8 cellular contexts compared by ENCODE assay signal in the genomic region with DNA sequence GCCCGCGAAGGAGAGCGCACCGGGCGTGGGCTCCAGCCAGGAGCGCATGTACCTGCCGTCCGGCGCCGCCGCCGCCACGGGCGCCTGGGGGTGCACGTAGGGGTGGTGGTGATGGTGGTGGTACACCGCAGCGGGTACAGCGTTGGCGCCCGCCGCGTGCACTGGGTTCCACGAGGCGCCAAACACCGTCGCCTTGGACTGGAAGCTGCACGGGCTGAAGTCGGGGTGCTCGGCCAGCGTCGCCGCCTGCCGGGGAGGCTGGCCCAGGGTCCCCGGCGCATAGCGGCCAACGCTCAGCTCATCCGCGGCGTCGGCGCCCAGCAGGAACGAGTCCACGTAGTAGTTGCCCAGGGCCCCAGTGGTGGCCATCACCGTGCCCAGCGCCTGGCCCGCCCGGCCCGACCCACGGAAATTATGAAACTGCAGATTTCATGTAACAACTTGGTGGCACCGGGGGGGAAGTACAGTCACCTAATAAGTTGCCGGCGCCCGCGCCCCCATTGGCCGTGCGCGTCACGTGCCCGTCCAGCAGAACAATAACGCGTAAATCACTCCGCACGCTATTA. TPM values are rescaled to one million over a fixed set of nuclear protein-coding genes. Genes with fewer than 3 reads are reported as not detected.
DNase-seq lines count a peak whose midpoint lies in the region; ATAC-seq and TF ChIP-seq lines count a peak whose summit lies in the region.

A gene (minus strand): TSS at position 449 of the 566 bp plus-strand sequence. CDS start 80 bp downstream, at position 369.

- no peak within 1 kb of the TSS for H3K27ac ChIP-seq in CD4-positive, CD25-positive, alpha-beta regulatory T cell (ENCODE audit: insufficient read depth, low read length, poor library complexity, severe bottlenecking)

- no peaks in the 10 kb centered on the region for H3K36me3 Mint-ChIP-seq in CD4-positive, CD25-positive, alpha-beta regulatory T cell
- H3K36me3 Mint-ChIP-seq in chondrocyte (ENCODE audit: low read depth) (peaks cover 4% of the 10 kb centered on the region), natural killer cell (peaks cover 7% of the 10 kb centered on the region)

- peak within 1 kb of the TSS; percentile 58 to 87 (median 82) for H3K4me3 Mint-ChIP-seq in CD4-positive, CD25-positive, alpha-beta regulatory T cell
- H3K4me3 Mint-ChIP-seq in chondrocyte (ENCODE audit: unreplicated experiment) (no peak within 1 kb of the TSS), natural killer cell (peak within 1 kb of the TSS; percentile 87)

- peaks cover 4 to 47% (median 11%) of the 10 kb centered on the region in 4 donors for H3K4me1 Mint-ChIP-seq in CD4-positive, CD25-positive, alpha-beta regulatory T cell
- H3K4me1 Mint-ChIP-seq in chondrocyte (ENCODE audit: low read depth) (peaks cover 12% of the 10 kb centered on the region), natural killer cell (peaks cover 30 to 51% of the 10 kb centered on the region in 2 donors)

- no peaks in the 10 kb centered on the region for H3K36me3 ChIP-seq in CD4-positive, CD25-positive, alpha-beta regulatory T cell (ENCODE audit: control insufficient read depth, insufficient read depth, low read length)

- peak within 1 kb of the TSS; percentile 63 to 86 (median 76) for H3K27ac Mint-ChIP-seq in CD4-positive, CD25-positive, alpha-beta regulatory T cell
- H3K27ac Mint-ChIP-seq in chondrocyte (ENCODE audit: unreplicated experiment) (no peak within 1 kb of the TSS), natural killer cell (peak within 1 kb of the TSS; percentile 60 to 69)

- DNase-seq in CD4-positive, CD25-positive, alpha-beta regulatory T cell, result peak in 1 of 3 donors; percentile 36
- DNase-seq in LHCN-M2 (ENCODE audit: low read depth) (peak; percentile 88), chondrocyte (ENCODE audit: low spot score) (peak; percentile 72), natural killer cell (no peak), DMS53 treated with DMSO at 0.1 percent for 48 hours (lab: John Stamatoyannopoulos, UW; ENCODE audit: unreplicated experiment) (no peak), NCI-H2081 (lab: John Stamatoyannopoulos, UW) (no peak), globus pallidus (ENCODE audit: low spot score) (no peak)

- peaks cover 55% of the 10 kb centered on the region for H3K4me1 ChIP-seq in CD4-positive, CD25-positive, alpha-beta regulatory T cell (ENCODE audit: control insufficient read depth, insufficient read depth, low read length, poor library complexity, severe bottlenecking)

- intact Hi-C loops in natural killer cell (cut with micrococcal nuclease), result loop anchor here (2.0 to 10.0 kb wide), 3 partner anchors 20 to 1308 kb away; a partner anchor contains a TSS

- peaks cover 38% of the 10 kb centered on the region for H3K27me3 ChIP-seq in CD4-positive, CD25-positive, alpha-beta regulatory T cell (ENCODE audit: control insufficient read depth, insufficient read depth, low read length)

- peaks cover 0 to 14% (median 0%) of the 10 kb centered on the region in 7 donors for H3K9me3 Mint-ChIP-seq in CD4-positive, CD25-positive, alpha-beta regulatory T cell
- H3K9me3 Mint-ChIP-seq in chondrocyte (ENCODE audit: low read depth), result no peaks in the 10 kb centered on the region
- H3K9me3 Mint-ChIP-seq in natural killer cell, result no peaks in the 10 kb centered on the region

- H3K9me3 ChIP-seq in CD4-positive, CD25-positive, alpha-beta regulatory T cell (ENCODE audit: control insufficient read depth in 2 of 2, low read length in 2 of 2), result no peaks in the 10 kb centered on the region

- H3K27me3 Mint-ChIP-seq in CD4-positive, CD25-positive, alpha-beta regulatory T cell, result peaks cover 87% of the 10 kb centered on the region
- H3K27me3 Mint-ChIP-seq in chondrocyte (ENCODE audit: low read depth), result peaks cover 69% of the 10 kb centered on the region
- H3K27me3 Mint-ChIP-seq in natural killer cell (ENCODE audit: low read depth in 2 of 2), result peaks cover 66 to 70% of the 10 kb centered on the region in 2 donors

- no peak within 1 kb of the TSS for H3K4me3 ChIP-seq in CD4-positive, CD25-positive, alpha-beta regulatory T cell (ENCODE audit: low read depth, low read length)

- no peak for TF ChIP-seq CTCF in chondrocyte (IDR thresholded peaks at IDR 0.05)
- TF ChIP-seq CTCF in natural killer cell (IDR thresholded peaks at IDR 0.05), result no peak

- ATAC-seq in CD4-positive, CD25-positive, alpha-beta regulatory T cell (ENCODE audit: low read depth in 2 of 2), result no peak
- ATAC-seq in natural killer cell, result peak; percentile 32 to 67 (median 54)
- ATAC-seq in GM21529 (IDR thresholded peaks at IDR 0.05; ENCODE audit: unreplicated experiment), result no peak

RNA-seq across cellular contexts. Expression of the gene that starts here (rescaled TPM):
- 1.1 TPM for total RNA-seq in CD4-positive, CD25-positive, alpha-beta regulatory T cell
- under 1 TPM in 1 of 4 donors, not detected in 3; 0.20 TPM for polyA plus RNA-seq in CD4-positive, CD25-positive, alpha-beta regulatory T cell
- total RNA-seq in LHCN-M2 (2014; rRNA removed) (8.7 TPM in 2 replicates), chondrocyte (not detected in 3 replicates), natural killer cell (1 to 10 TPM in 1 of 3 donors, under 1 TPM in 2; 0.39 to 4.6 (median 0.42) TPM)
- polyA plus RNA-seq in LHCN-M2 (2012), result 2.0 TPM

Comparison
In these comparisons a context has a peak if more than half of its experiments do, and no peak if none do; other contexts are left out.
1. Peak in DNase-seq in chondrocyte; RNA of the gene not detected or under 1 TPM.
2. ATAC-seq: peak in natural killer cell (3 of 3); none in CD4-positive, CD25-positive, alpha-beta regulatory T cell (0 of 2) and GM21529 (single experiment).